8 cellular contexts compared by ENCODE assay signal in the genomic region with DNA sequence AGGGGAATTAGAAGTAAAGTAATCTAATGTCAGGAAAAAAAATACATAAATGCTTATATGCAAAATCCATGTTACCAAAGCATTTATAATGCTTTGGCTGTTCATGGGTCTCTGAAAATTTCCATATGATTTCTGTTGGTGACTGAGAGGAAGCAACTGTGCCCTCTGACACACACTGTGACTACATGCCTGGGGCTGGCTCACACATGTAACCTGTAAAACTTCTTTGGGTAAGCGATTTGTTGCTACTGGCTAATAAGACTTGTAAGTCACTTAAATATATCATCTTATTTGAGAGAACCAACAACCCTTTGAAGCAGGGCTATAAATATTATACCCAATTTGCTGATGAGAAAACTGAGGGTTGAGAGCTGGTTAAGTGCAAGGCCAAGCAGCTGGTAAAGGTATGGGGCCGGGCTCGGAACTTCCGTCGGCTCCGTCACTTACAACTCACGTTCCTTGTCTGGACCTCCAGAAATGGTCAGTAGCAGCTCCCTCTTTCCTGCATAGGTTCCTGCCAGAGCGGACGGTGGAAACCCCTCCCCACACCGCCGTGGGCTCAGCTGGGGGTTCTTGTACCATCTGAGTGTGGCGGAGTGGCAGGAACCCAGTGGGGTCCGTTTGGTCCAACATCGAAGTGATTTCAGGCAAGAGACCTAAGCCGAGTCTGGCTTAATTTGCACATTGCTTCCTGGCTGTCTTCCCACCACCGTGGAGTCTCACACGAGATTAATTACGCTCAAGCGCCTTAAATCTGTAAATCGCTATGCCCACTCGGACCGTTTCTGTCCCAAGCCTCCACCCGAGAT. TPM values are rescaled to one million over a fixed set of nuclear protein-coding genes. Genes with fewer than 3 reads are reported as not detected.
DNase-seq lines count a peak whose midpoint lies in the region; ATAC-seq and TF ChIP-seq lines count a peak whose summit lies in the region.

No MANE protein-coding gene starts in this region.

- ATAC-seq in gastroesophageal sphincter (peak; percentile 12), gastrocnemius medialis (peak; percentile 1 to 2), GM19395 (IDR thresholded peaks at IDR 0.05; ENCODE audit: unreplicated experiment) (no peak), GM18498 (IDR thresholded peaks at IDR 0.05; ENCODE audit: unreplicated experiment) (no peak)

- H3K36me3 ChIP-seq in BE2C (0 out of 2 replicates have a peak, but pooled peaks cover 4% of the 10 kb centered on the region), H7 (replicated peaks; ENCODE audit: control insufficient read depth, insufficient read depth, low read length) (peaks cover 21% of the 10 kb centered on the region), gastroesophageal sphincter (peaks cover 0 to 34% of the 10 kb centered on the region in 2 donors), gastrocnemius medialis (peaks cover 0 to 26% of the 10 kb centered on the region in 2 donors)

- H3K4me1 ChIP-seq in BE2C: no peaks in the 10 kb centered on the region
- H3K4me1 ChIP-seq in gastroesophageal sphincter: peaks cover 3 to 40% (median 9%) of the 10 kb centered on the region in 3 donors
- H3K4me1 ChIP-seq in gastrocnemius medialis: peaks cover 28 to 29% of the 10 kb centered on the region in 2 donors

- intact Hi-C loops in gastrocnemius medialis (cut with DNase I; ENCODE audit: low total_unique reads): loop anchor here (2.0 kb wide), 1 partner anchor 41 kb away; a partner anchor contains a TSS

- H3K27me3 ChIP-seq in BE2C: no peaks in the 10 kb centered on the region
- H3K27me3 ChIP-seq in H7 (ENCODE audit: control insufficient read depth, insufficient read depth, low read length): no peaks in the 10 kb centered on the region
- no peaks in the 10 kb centered on the region for H3K27me3 ChIP-seq in gastroesophageal sphincter
- H3K27me3 ChIP-seq in gastrocnemius medialis: no peaks in the 10 kb centered on the region

- 7 to 8% methylated on average over 16 to 20 of the region's 23 CpGs for WGBS in gastroesophageal sphincter (ENCODE audit: low coverage in 1 of 2), 2 donors

- DNase-seq in BE2C (no peak), H7 (peak; percentile 65), gastrocnemius medialis (no peak), iPS-NIHi11 (ENCODE audit: low spot score) (no peak)

- H3K4me3 ChIP-seq in BE2C (ENCODE audit: low read depth, low read length) (peak overlapping the region; percentile 73), H7 (ENCODE audit: insufficient read depth, low read depth, low read length) (peak overlapping the region; percentile 96), WI38 (ENCODE audit: low read depth, low read length) (peak overlapping the region; percentile 82), gastroesophageal sphincter (peak overlapping the region; percentile 71 to 88), gastrocnemius medialis (peak overlapping the region; percentile 75 to 96 (median 87))

- no peak for TF ChIP-seq EP300 in gastroesophageal sphincter (IDR thresholded peaks at IDR 0.05)

- H3K27ac ChIP-seq in gastroesophageal sphincter (peak overlapping the region; percentile 41 to 87 (median 82)), gastrocnemius medialis (peak overlapping the region; percentile 65 to 84 (median 78))

- H3K9me3 ChIP-seq in BE2C: no peaks in the 10 kb centered on the region
- no peaks in the 10 kb centered on the region for H3K9me3 ChIP-seq in gastroesophageal sphincter
- H3K9me3 ChIP-seq in gastrocnemius medialis: no peaks in the 10 kb centered on the region

- TF ChIP-seq CTCF in BE2C (IDR thresholded peaks at IDR 0.05; ENCODE audit: low read depth, low read length) (no peak), WI38 (IDR thresholded peaks at IDR 0.05; ENCODE audit: low read depth, low read length) (no peak), gastroesophageal sphincter (IDR thresholded peaks at IDR 0.05) (no peak), gastrocnemius medialis (IDR thresholded peaks at IDR 0.05 in 4 of 5, conservative IDR thresholded peaks at IDR 0.05 in 1 of 5) (no peak)

- TF ChIP-seq POLR2A in gastroesophageal sphincter (IDR thresholded peaks at IDR 0.05): no peak
- TF ChIP-seq POLR2A in gastrocnemius medialis (IDR thresholded peaks at IDR 0.05): no peak

- in situ Hi-C loops in gastrocnemius medialis (cut with MboI; ENCODE audit: low sequenced_read_pairs in 4 of 4): no loop called here

RNA-seq across cellular contexts. Expression of a gene that starts 0.7 kb away (rescaled TPM):
- polyA plus RNA-seq in BE2C (2012; ENCODE audit: insufficient read depth, insufficient read length, low read depth): 20.6 TPM
- total RNA-seq in H7 (2014; rRNA removed; shearing (Covaris generic)): 102 and 109 TPM in 2 replicates
- total RNA-seq in gastroesophageal sphincter (10 to 100 TPM; 20.2 to 32.3 (median 29.3) TPM), gastrocnemius medialis (10 to 100 TPM; 13.8 to 15.6 (median 14.5) TPM)

RNA-seq across cellular contexts. Expression of a gene that starts 3.1 kb away (rescaled TPM):
- polyA plus RNA-seq in BE2C (2012; ENCODE audit: insufficient read depth, insufficient read length, low read depth): 33.9 TPM
- 58.5 and 59.5 TPM in 2 replicates for total RNA-seq in H7 (2014; rRNA removed; shearing (Covaris generic))
- total RNA-seq in gastroesophageal sphincter: 10 to 100 TPM; 10.1 to 22.7 (median 15.1) TPM
- total RNA-seq in gastrocnemius medialis: 10 to 100 TPM in 3 of 4 donors, 1 to 10 TPM in 1; 8.1 to 17.8 (median 15.8) TPM

RNA-seq across cellular contexts. Expression of a gene that starts 21.8 kb away (rescaled TPM):
- not detected for polyA plus RNA-seq in BE2C (2012; ENCODE audit: insufficient read depth, insufficient read length, low read depth)
- 0.28 and 0.74 TPM in 2 replicates for total RNA-seq in H7 (2014; rRNA removed; shearing (Covaris generic))
- not detected for total RNA-seq in gastroesophageal sphincter
- under 1 TPM in 1 of 4 donors, not detected in 3; 0.46 TPM for total RNA-seq in gastrocnemius medialis

RNA-seq across cellular contexts. Expression of a gene that starts 41.4 kb away (rescaled TPM):
- 8.5 TPM for polyA plus RNA-seq in BE2C (2012; ENCODE audit: insufficient read depth, insufficient read length, low read depth)
- 14.7 and 19.1 TPM in 2 replicates for total RNA-seq in H7 (2014; rRNA removed; shearing (Covaris generic))
- 1 to 10 TPM; 2.1 to 7.2 (median 4.8) TPM for total RNA-seq in gastroesophageal sphincter
- 1 to 10 TPM in 3 of 4 donors, under 1 TPM in 1; 0.42 to 3.8 (median 2.9) TPM for total RNA-seq in gastrocnemius medialis

Comparison
In these comparisons a context has a peak if more than half of its experiments do, and no peak if none do; other contexts are left out.
1. ATAC-seq: peak in gastroesophageal sphincter (single experiment) and gastrocnemius medialis (2 of 2); none in GM19395 (single experiment) and GM18498 (single experiment).
2. Peak in every context shown above with its lines, with median percentiles within 50 percentile points of each other: H3K4me3 ChIP-seq.